In the genomic region with DNA sequence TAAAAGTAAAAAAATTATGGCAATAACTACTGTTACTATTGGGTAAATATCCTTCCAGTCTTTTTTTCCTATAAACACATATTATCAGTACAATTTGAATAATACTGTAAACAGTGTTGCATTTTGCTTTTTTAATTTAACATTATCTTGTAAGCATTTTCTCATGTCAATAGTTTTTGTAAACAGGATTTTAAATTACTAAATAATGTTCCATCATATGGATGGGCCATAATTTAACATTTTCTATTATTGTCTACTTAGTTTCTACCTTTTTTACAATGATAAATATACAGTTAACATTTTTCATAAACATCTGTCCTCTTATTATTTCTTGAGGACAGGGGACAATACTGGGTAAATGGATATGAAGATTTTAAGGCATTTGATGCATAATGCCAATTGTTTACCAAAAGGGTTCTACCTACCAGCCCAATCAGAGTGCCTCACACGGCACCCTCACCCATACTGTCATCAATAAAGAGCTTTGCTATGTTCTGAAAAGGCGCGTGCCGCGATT, we compare ENCODE assay signal across 9 cellular contexts. TPM values are rescaled to one million over a fixed set of nuclear protein-coding genes. Genes with fewer than 3 reads are reported as not detected.
DNase-seq lines count a peak whose midpoint lies in the region; ATAC-seq, FAIRE-seq and TF ChIP-seq lines count a peak whose summit lies in the region.
"Had no signal": no experiment of that assay in that cellular context is flagged by ENCODE, and none has a peak within 500 bp of the region (broad histone marks: within the 10 kb centered on the region; RNA-seq: fewer than 3 reads in every experiment).

No MANE protein-coding gene starts in this region.

- H3K4me3 ChIP-seq in A549 (peak overlapping the region; percentile 99), HUES48 (ENCODE audit: low read depth, low read length) (peak overlapping the region; percentile 70), muscle layer of duodenum (ENCODE audit: low read depth in 1 of 2, low read length in 2 of 2) (peak overlapping the region; percentile 67 to 71)

- H3K36me3 ChIP-seq in HUES48 (ENCODE audit: control insufficient read depth, insufficient read depth, low read length) (no peaks in the 10 kb centered on the region; the same call in 1 of the 2 replicates), muscle layer of duodenum (ENCODE audit: control insufficient read depth in 1 of 2, insufficient read depth in 2 of 2, low read length in 2 of 2) (no peaks in the 10 kb centered on the region)

- H3K4me1 ChIP-seq in A549, result peaks cover 33% of the 10 kb centered on the region
- peaks cover 11% of the 10 kb centered on the region for H3K4me1 ChIP-seq in HUES48 (ENCODE audit: control insufficient read depth, insufficient read depth, low read length)
- peaks cover 14 to 31% of the 10 kb centered on the region in 2 donors for H3K4me1 ChIP-seq in muscle layer of duodenum (ENCODE audit: control insufficient read depth in 1 of 2, insufficient read depth in 2 of 2, low read length in 2 of 2)

- WGBS in A549 (ENCODE audit: missing lambda C conversion rate), result 0% methylated on average over 5 of the region's 5 CpGs

- TF ChIP-seq POLR2A in A549 (IDR thresholded peaks at IDR 0.05; ENCODE audit: low read length), result no peak

- H3K4me2 ChIP-seq in A549, result peak overlapping the region; percentile 89

- DNase-seq in A549 (ENCODE audit: low read depth in 1 of 2, low spot score in 1 of 2) (no peak), caudate nucleus (lab: John Stamatoyannopoulos, UW) (no peak), GOT3 (lab: John Stamatoyannopoulos, UW) (no peak), NOMO-1 treated with DMSO at 0.1 percent for 48 hours (lab: John Stamatoyannopoulos, UW; ENCODE audit: unreplicated experiment) (no peak)
- DNase-seq in effector CD4-positive, alpha-beta T cell, result no peak

- peak overlapping the region; percentile 30 to 73; a peak in 5 of 6 replicates for H3K27ac ChIP-seq in A549
- no peak overlapping the region for H3K27ac ChIP-seq in HUES48 (ENCODE audit: low read depth, low read length)
- peak overlapping the region; percentile 77 for H3K27ac ChIP-seq in caudate nucleus (ENCODE audit: low read depth, low read length)
- no peak overlapping the region for H3K27ac ChIP-seq in muscle layer of duodenum (ENCODE audit: low read length)

- CTCF ChIA-PET in A549 (lab: Yijun Ruan, JAX), result interaction anchor here (1.0 to 3.1 kb wide), 7 partner anchors 11 to 130 kb away, joined by 3 to 9 read pairs (median 5); no protein-coding TSS in a partner anchor

- no peak for TF ChIP-seq RAD21 in A549 (conservative IDR thresholded peaks at IDR 0.05 in 1 of 2, IDR thresholded peaks at IDR 0.05 in 1 of 2)

- H3K9ac ChIP-seq in HUES48 (ENCODE audit: low read depth, low read length), result no peak overlapping the region

- no peak for TF ChIP-seq CTCF in A549 (IDR thresholded peaks at IDR 0.05)

- POLR2A ChIA-PET in A549 (lab: Yijun Ruan, JAX), result no interaction called here

- H3K9me3 ChIP-seq in A549, result no peaks in the 10 kb centered on the region; the same call in 2 of the 3 replicates
- no peaks in the 10 kb centered on the region for H3K9me3 ChIP-seq in HUES48 (ENCODE audit: control insufficient read depth, insufficient read depth, low read length)
- H3K9me3 ChIP-seq in muscle layer of duodenum (ENCODE audit: control insufficient read depth in 1 of 2, low read length in 2 of 2), result no peaks in the 10 kb centered on the region

- TF ChIP-seq EP300 in A549 (IDR thresholded peaks at IDR 0.05), result no peak

- FAIRE-seq in A549 (lab: Jason Lieb, UNC), result no peak
- FAIRE-seq: islet of Langerhans had no signal

- H3K27me3 ChIP-seq in HUES48 (ENCODE audit: control insufficient read depth, insufficient read depth, low read length), result peaks cover 57% of the 10 kb centered on the region
- no peaks in the 10 kb centered on the region for H3K27me3 ChIP-seq in muscle layer of duodenum (ENCODE audit: low read depth, low read length)

- no peak for ATAC-seq in A549
- ATAC-seq in HG03039 (IDR thresholded peaks at IDR 0.05; ENCODE audit: unreplicated experiment), result no peak

TF ChIP-seq in A549, 52 proteins besides CTCF, POLR2A, EP300 and RAD21:
- TF ChIP-seq RNF2 (IDR thresholded peaks at IDR 0.05; ENCODE audit: borderline replicate concordance, low read depth), result 0 out of 2 replicates have a peak, but pooled peaks have one; percentile 84
- no peak for TF ChIP-seq ESRRA (IDR thresholded peaks at IDR 0.05; ENCODE audit: borderline replicate concordance, low read length)
- peak; percentile 60; the same call in 1 of the 2 replicates for TF ChIP-seq CBX8 (IDR thresholded peaks at IDR 0.05)
- no peak for TF ChIP-seq HDAC2 (IDR thresholded peaks at IDR 0.05)

RNA-seq across cellular contexts. Expression of a gene that starts 0.8 kb away (rescaled TPM):
- polyA plus RNA-seq in A549 (2011; rRNA removed) (18.4 and 20.1 TPM in 2 replicates), A549 (2017; fragmentation: RNase III; extraction: RNeasy Plus Mini Kit Qiagen cat#74134 plus additional on column Dnase treatment) (13.2 to 15.2 TPM (median 14.6 TPM) in 3 replicates)
- polyA plus RNA-seq in A549 (2012; cell fraction: cytosol; rRNA removed), result 12.9 and 16.6 TPM in 2 replicates
- 16.8 and 19.9 TPM in 2 replicates for polyA plus RNA-seq in A549 (2012; cell fraction: nucleus; rRNA removed)
- 20.2 and 24.6 TPM in 2 replicates for polyA minus RNA-seq in A549 (2011; rRNA and poly(A)+ RNA removed)

RNA-seq across cellular contexts. Expression of a gene that starts 43.4 kb away (rescaled TPM):
- polyA plus RNA-seq in A549 (2011; rRNA removed), result 0.03 and 0.22 TPM in 2 replicates
- 0.07 and 0.25 TPM in 2 replicates for polyA plus RNA-seq in A549 (2012; cell fraction: cytosol; rRNA removed)
- polyA plus RNA-seq in A549 (2012; cell fraction: nucleus; rRNA removed), result 0.36 and 0.42 TPM in 2 replicates
- polyA plus RNA-seq in A549 (2017; fragmentation: RNase III; extraction: RNeasy Plus Mini Kit Qiagen cat#74134 plus additional on column Dnase treatment), result 0.05 TPM in 1 of 3 replicates, not detected in the others
- not detected in 2 replicates for polyA minus RNA-seq in A549 (2011; rRNA and poly(A)+ RNA removed)

RNA-seq across cellular contexts. Expression of a gene that starts 56.0 kb away (rescaled TPM):
- polyA plus RNA-seq in A549 (2011; rRNA removed) (0.22 and 0.35 TPM in 2 replicates), A549 (2017; fragmentation: RNase III; extraction: RNeasy Plus Mini Kit Qiagen cat#74134 plus additional on column Dnase treatment) (0.16 to 0.30 TPM (median 0.29 TPM) in 3 replicates)
- 0.44 and 0.53 TPM in 2 replicates for polyA plus RNA-seq in A549 (2012; cell fraction: cytosol; rRNA removed)
- 1.4 and 3.1 TPM in 2 replicates for polyA plus RNA-seq in A549 (2012; cell fraction: nucleus; rRNA removed)
- polyA minus RNA-seq in A549 (2011; rRNA and poly(A)+ RNA removed), result 0.44 and 0.62 TPM in 2 replicates

Comparison
In these comparisons a context has a peak if more than half of its experiments do, and no peak if none do; other contexts are left out.
1. H3K27ac ChIP-seq: peak in A549 (2 of 2) and caudate nucleus (single experiment); none in HUES48 (single experiment) and muscle layer of duodenum (single experiment).
2. Peak in every context shown above with its lines, with median percentiles within 50 percentile points of each other: H3K4me3 ChIP-seq.